Comparison of ENCODE assay signal across 8 cellular contexts in genomic region chr11:9313648-9314290, GRCh38. TPM values are rescaled to one million over a fixed set of nuclear protein-coding genes. Genes with fewer than 3 reads are reported as not detected.
A peak's percentile ranks its signal among the peaks of the same experiment; 100 is the strongest.
DNase-seq lines count a peak whose midpoint lies in the region; ATAC-seq and TF ChIP-seq lines count a peak whose summit lies in the region.

No MANE protein-coding gene starts in this region.

- H3K27ac Mint-ChIP-seq in T-cell (peak overlapping the region; percentile 99), mesothelial cell of epicardium (peak overlapping the region; percentile 97)

- H3K4me1 ChIP-seq in effector memory CD4-positive, alpha-beta T cell (ENCODE audit: control insufficient read depth, insufficient read depth, low read length, poor library complexity, severe bottlenecking) = peaks cover 8% of the 10 kb centered on the region
- H3K4me1 ChIP-seq in thoracic aorta (ENCODE audit: control insufficient read depth in 1 of 2, low read depth in 2 of 2) = peaks cover 10 to 15% of the 10 kb centered on the region in 2 donors

- peaks cover 37 to 51% (median 45%) of the 10 kb centered on the region in 3 donors for H3K4me1 Mint-ChIP-seq in T-cell
- H3K4me1 Mint-ChIP-seq in mesothelial cell of epicardium = peaks cover 32% of the 10 kb centered on the region

- in situ Hi-C loops in GM13977 (cut with MboI; ENCODE audit: low pct_unique_long_range_greater_than_20kb, low sequenced_read_pairs, unreplicated experiment) = no loop called here

- no peaks in the 10 kb centered on the region for H3K27me3 ChIP-seq in effector memory CD4-positive, alpha-beta T cell (replicated peaks; ENCODE audit: control insufficient read depth, insufficient read depth, low read length, poor library complexity, severe bottlenecking)
- H3K27me3 ChIP-seq in thoracic aorta (replicated peaks; ENCODE audit: insufficient read depth) = no peaks in the 10 kb centered on the region

- peaks cover 10% of the 10 kb centered on the region for H3K36me3 Mint-ChIP-seq in T-cell
- peaks cover 3% of the 10 kb centered on the region for H3K36me3 Mint-ChIP-seq in mesothelial cell of epicardium

- H3K36me3 ChIP-seq in effector memory CD4-positive, alpha-beta T cell (ENCODE audit: control insufficient read depth, insufficient read depth, low read length) = no peaks in the 10 kb centered on the region
- H3K36me3 ChIP-seq in thoracic aorta = no peaks in the 10 kb centered on the region

- H3K4me3 Mint-ChIP-seq in T-cell = peak overlapping the region; percentile 94 to 100 (median 99)
- peak overlapping the region; percentile 97 for H3K4me3 Mint-ChIP-seq in mesothelial cell of epicardium

- ATAC-seq in HG03095 (IDR thresholded peaks at IDR 0.05; ENCODE audit: unreplicated experiment) (peak; percentile 9), T-cell (replicated peaks in 1 of 4) (peak; percentile 6 to 24 (median 16)), thoracic aorta (ENCODE audit: insufficient number of reproducible peaks, low FRiP score, low read depth) (no peak)

- POLR2A ChIA-PET in T-cell (lab: Charles Lee) = interaction anchor here (0.6 to 1.4 kb wide), 6 partner anchors 33 to 158 kb away, joined by 3 to 10 read pairs (median 4); partner anchors contain the start of genes DENND5A (in 1 of the 2) and ZNF143 (in 1 of the 2)

- no peaks in the 10 kb centered on the region for H3K9me3 ChIP-seq in effector memory CD4-positive, alpha-beta T cell (ENCODE audit: control insufficient read depth, low read length)
- no peaks in the 10 kb centered on the region for H3K9me3 ChIP-seq in thoracic aorta

- H3K4me3 ChIP-seq in effector memory CD4-positive, alpha-beta T cell (ENCODE audit: insufficient read depth, low read depth, low read length, poor library complexity, severe bottlenecking) = peak overlapping the region; percentile 96
- peak overlapping the region; percentile 97 for H3K4me3 ChIP-seq in thoracic aorta

- H3K9me3 Mint-ChIP-seq in T-cell = no peaks in the 10 kb centered on the region
- no peaks in the 10 kb centered on the region for H3K9me3 Mint-ChIP-seq in mesothelial cell of epicardium

- TF ChIP-seq CTCF in GM13977 (IDR thresholded peaks at IDR 0.05; ENCODE audit: extremely low read depth, insufficient read depth, missing control alignments) (no peak), mesothelial cell of epicardium (IDR thresholded peaks at IDR 0.05; ENCODE audit: unreplicated experiment) (no peak), thoracic aorta (IDR thresholded peaks at IDR 0.05) (no peak)

- peak overlapping the region; percentile 74 for H3K27ac ChIP-seq in effector memory CD4-positive, alpha-beta T cell (ENCODE audit: insufficient read depth, low read length, poor library complexity, severe bottlenecking)
- peak overlapping the region; percentile 49 to 80 for H3K27ac ChIP-seq in thoracic aorta

- H3K27me3 Mint-ChIP-seq in T-cell (peaks cover 6 to 14% of the 10 kb centered on the region in 2 donors), mesothelial cell of epicardium (ENCODE audit: low read depth) (no peaks in the 10 kb centered on the region)

- peak; percentile 33 for DNase-seq in 8988T
- DNase-seq in GM13977 (ENCODE audit: low spot score) = peak; percentile 39
- peak in 21 of 34 experiments; percentile 4 to 40 (median 16) for DNase-seq in T-cell
- DNase-seq in effector memory CD4-positive, alpha-beta T cell = peak in 1 of 3 donors; percentile 17
- no peak for DNase-seq in mesothelial cell of epicardium (ENCODE audit: low spot score in 2 of 2, unreplicated experiment in 2 of 2)
- no peak for DNase-seq in thoracic aorta (ENCODE audit: low spot score)
- DNase-seq in ecto neural progenitor cell (ENCODE audit: low spot score) = no peak

- CTCF ChIA-PET in T-cell (lab: Charles Lee) = interaction anchor here (0.5 to 1.9 kb wide), 7 partner anchors 26 to 190 kb away, joined by 3 to 7 read pairs (median 5); no protein-coding TSS in a partner anchor

RNA-seq across cellular contexts. Expression of gene TMEM41B, which starts 0.6 kb away (rescaled TPM):
- total RNA-seq in T-cell (10 to 100 TPM; 29.0 to 55.6 (median 42.7) TPM), mesothelial cell of epicardium (59.2 to 64.5 TPM (median 63.5 TPM) in 3 replicates), thoracic aorta (10 to 100 TPM; 19.1 to 34.8 TPM)

RNA-seq across cellular contexts. Expression of gene DENND5A, which starts 48.6 kb away (rescaled TPM):
- total RNA-seq in T-cell (100 to 1,000 TPM in 2 of 5 donors, 10 to 100 TPM in 3; 57.8 to 151 (median 84.2) TPM), mesothelial cell of epicardium (84.9 to 89.6 TPM (median 85.5 TPM) in 3 replicates), thoracic aorta (100 to 1,000 TPM; 169 to 178 TPM)

Comparison
In these comparisons a context has a peak if more than half of its experiments do, and no peak if none do; other contexts are left out.
1. DNase-seq: peak in 8988T (single experiment), GM13977 (single experiment) and T-cell (21 of 34); none in mesothelial cell of epicardium (0 of 2), thoracic aorta (single experiment) and ecto neural progenitor cell (single experiment).